In genomic region chr2:44124502-44124901, GRCh38 we compare ENCODE assay signal across 16 cellular contexts. TPM values are rescaled to one million over a fixed set of nuclear protein-coding genes. Genes with fewer than 3 reads are reported as not detected.
A peak's percentile ranks its signal among the peaks of the same experiment; 100 is the strongest.
DNase-seq lines count a peak whose midpoint lies in the region; ATAC-seq, FAIRE-seq and TF ChIP-seq lines count a peak whose summit lies in the region.
"Had no signal": no experiment of that assay in that cellular context is flagged by ENCODE, and none has a peak within 500 bp of the region (broad histone marks: within the 10 kb centered on the region; RNA-seq: fewer than 3 reads in every experiment).

No MANE protein-coding gene starts in this region.

- TF ChIP-seq CTCF in keratinocyte (optimal IDR thresholded peaks at IDR 0.05 in 1 of 3, IDR thresholded peaks at IDR 0.05 in 1 of 3, conservative IDR thresholded peaks at IDR 0.05 in 1 of 3; ENCODE audit: extremely low read depth in 1 of 3, insufficient read depth in 2 of 3, low read length in 3 of 3) (no peak), uterus (IDR thresholded peaks at IDR 0.05) (no peak)

- dilution Hi-C loops in keratinocyte (cut with MboI; ENCODE audit: extremely low pct_ligation_motif_present, low sequenced_read_pairs) = no loop called here

- H3K4me1 ChIP-seq in keratinocyte (ENCODE audit: control insufficient read depth, extremely low read depth, insufficient read depth, low read length) = peaks cover 38% of the 10 kb centered on the region
- H3K4me1 ChIP-seq in uterus = no peaks in the 10 kb centered on the region

- H3K4me3 ChIP-seq in keratinocyte (ENCODE audit: control insufficient read depth in 2 of 3, extremely low read depth in 1 of 3, insufficient read depth in 2 of 3, low read depth in 1 of 3, low read length in 3 of 3) (no peak overlapping the region), uterus (no peak overlapping the region)
- H3K4me3 ChIP-seq: BLaER1, GM23248 had no signal

- no peak for TF ChIP-seq POLR2A in uterus (IDR thresholded peaks at IDR 0.05)

- no peak overlapping the region for H3K4me2 ChIP-seq in keratinocyte (ENCODE audit: control insufficient read depth, extremely low read depth, insufficient read depth, low read depth, low read length)

- H3K27me3 Mint-ChIP-seq in activated CD4-positive, alpha-beta T cell treated with anti-CD3 and anti-CD28 coated beads for 36 hours = peaks cover 2% of the 10 kb centered on the region

- H3K79me2 ChIP-seq in keratinocyte (ENCODE audit: control insufficient read depth, insufficient read depth, low read length) = no peaks in the 10 kb centered on the region

- H3K4me1 Mint-ChIP-seq in activated CD4-positive, alpha-beta T cell treated with anti-CD3 and anti-CD28 coated beads for 36 hours = peaks cover 27% of the 10 kb centered on the region

- peak; percentile 39 for FAIRE-seq in keratinocyte (lab: Jason Lieb, UNC)
- FAIRE-seq: H54 had no signal

- H3K27ac ChIP-seq in keratinocyte (ENCODE audit: control insufficient read depth, insufficient read depth, low read length) (no peak overlapping the region), uterus (no peak overlapping the region)
- H3K27ac ChIP-seq: 22Rv1, GM23248 had no signal

- peak; percentile 16 for DNase-seq in activated CD4-positive, alpha-beta T cell treated with anti-CD3 and anti-CD28 coated beads for 48 hours
- no peak for DNase-seq in activated CD4-positive, alpha-beta T cell treated with anti-CD3 and anti-CD28 coated beads for 36 hours
- DNase-seq in stimulated activated CD4-positive, alpha-beta T cell treated with anti-CD3 and anti-CD28 coated beads, Interleukin-4, amount 100 ng/mL, for 24 hours = peak; percentile 15
- no peak for DNase-seq in stimulated activated CD4-positive, alpha-beta T cell treated with anti-CD3 and anti-CD28 coated beads, Interleukin-4, amount 100 ng/mL, for 1 hour
- DNase-seq in keratinocyte (ENCODE audit: low read depth, low spot score) = no peak
- no peak for DNase-seq in uterus
- no peak for DNase-seq in A172 (ENCODE audit: low spot score)
- DNase-seq: CD4-positive, alpha-beta memory T cell; DMS153; DMS79; GDM1; GM23248 had no signal

- H3K27me3 ChIP-seq in keratinocyte (ENCODE audit: control insufficient read depth, extremely low read depth, insufficient read depth, low read length) (no peaks in the 10 kb centered on the region), uterus (no peaks in the 10 kb centered on the region)
- H3K27me3 ChIP-seq: BLaER1 had no signal

- no peaks in the 10 kb centered on the region for H3K9me3 ChIP-seq in keratinocyte (ENCODE audit: control insufficient read depth, low read depth, low read length)
- no peaks in the 10 kb centered on the region for H3K9me3 ChIP-seq in uterus

- H3K9ac ChIP-seq in keratinocyte (ENCODE audit: control insufficient read depth, extremely low read depth, insufficient read depth, low read length) = no peak overlapping the region
- H3K9ac ChIP-seq: BLaER1, GM23248 had no signal

- ATAC-seq in activated CD4-positive, alpha-beta T cell treated with anti-CD3 and anti-CD28 coated beads for 36 hours = no peak

- intact Hi-C loops in activated CD4-positive, alpha-beta T cell treated with anti-CD3 and anti-CD28 coated beads for 36 hours (cut with DNase I, micrococcal nuclease) = loop anchor here (5.0 kb wide), 2 partner anchors 43 to 697 kb away; partner anchors contain the start of gene PPM1B (in 1 of the 2)
- intact Hi-C loops in uterus (cut with DNase I; ENCODE audit: low total_unique reads) = no loop called here

- no peaks in the 10 kb centered on the region for H3K9me3 Mint-ChIP-seq in activated CD4-positive, alpha-beta T cell treated with anti-CD3 and anti-CD28 coated beads for 36 hours (ENCODE audit: low read depth)
- H3K9me3 Mint-ChIP-seq: CD4-positive, alpha-beta memory T cell had no signal

- POLR2A ChIA-PET in activated CD4-positive, alpha-beta T cell treated with anti-CD3 and anti-CD28 coated beads for 36 hours (lab: Charles Lee) = no interaction called here

- CTCF ChIA-PET in activated CD4-positive, alpha-beta T cell treated with anti-CD3 and anti-CD28 coated beads for 36 hours (lab: Charles Lee) = interaction anchor here (0.6 to 1.1 kb wide), 2 partner anchors 22 to 37 kb away, joined by 3 to 4 read pairs; no protein-coding TSS in a partner anchor

- no peaks in the 10 kb centered on the region for H3K36me3 Mint-ChIP-seq in activated CD4-positive, alpha-beta T cell treated with anti-CD3 and anti-CD28 coated beads for 36 hours (ENCODE audit: low read depth)
- H3K36me3 Mint-ChIP-seq: CD14-positive monocyte; CD4-positive, alpha-beta memory T cell had no signal

- H4K20me1 ChIP-seq in keratinocyte (ENCODE audit: control insufficient read depth, extremely low read depth, insufficient read depth, low read length) = no peaks in the 10 kb centered on the region
- H4K20me1 ChIP-seq: BLaER1 had no signal

- H2AFZ ChIP-seq in keratinocyte (ENCODE audit: control insufficient read depth, low read length) = no peak overlapping the region
- H2AFZ ChIP-seq: GM23248 had no signal

- no peak overlapping the region for H3K4me3 Mint-ChIP-seq in activated CD4-positive, alpha-beta T cell treated with anti-CD3 and anti-CD28 coated beads for 36 hours
- H3K4me3 Mint-ChIP-seq: CD14-positive monocyte; CD4-positive, alpha-beta memory T cell had no signal

- no peak overlapping the region for H3K27ac Mint-ChIP-seq in activated CD4-positive, alpha-beta T cell treated with anti-CD3 and anti-CD28 coated beads for 36 hours
- H3K27ac Mint-ChIP-seq: CD14-positive monocyte; CD4-positive, alpha-beta memory T cell had no signal

- H3K36me3 ChIP-seq in keratinocyte (ENCODE audit: control insufficient read depth in 2 of 2, extremely low read depth in 1 of 2, insufficient read depth in 2 of 2, low read length in 2 of 2) (no peaks in the 10 kb centered on the region), uterus (no peaks in the 10 kb centered on the region)
- H3K36me3 ChIP-seq: BLaER1 had no signal

- H3K9me1 ChIP-seq in keratinocyte (ENCODE audit: control insufficient read depth, extremely low read depth, insufficient read depth, low read length) = no peaks in the 10 kb centered on the region

RNA-seq across cellular contexts. Expression of gene PPM1B, which starts 44.2 kb away (rescaled TPM):
- total RNA-seq in activated CD4-positive, alpha-beta T cell treated with anti-CD3 and anti-CD28 coated beads for 36 hours = 10 to 100 TPM; 34.8 to 42.0 TPM
- polyA plus RNA-seq in keratinocyte = 14.6 to 34.5 TPM (median 23.0 TPM) in 3 replicates
- 18.7 TPM for polyA plus RNA-seq in keratinocyte (2011; ENCODE audit: low read depth)
- 10.3 and 22.8 TPM in 2 replicates for polyA plus RNA-seq in keratinocyte (2011; cell fraction: cytosol; rRNA removed)
- polyA plus RNA-seq in keratinocyte (2011; cell fraction: nucleus; rRNA removed) = 20.5 and 24.7 TPM in 2 replicates
- polyA plus RNA-seq in keratinocyte (2012; ENCODE audit: low replicate concordance) = 16.6 and 19.9 TPM in 2 replicates
- 15.7 to 44.7 TPM (median 17.7 TPM) in 3 replicates for polyA minus RNA-seq in keratinocyte
- 23.8 TPM for polyA minus RNA-seq in keratinocyte (2011; cell fraction: cytosol; rRNA and poly(A)+ RNA removed)
- polyA minus RNA-seq in keratinocyte (2011; cell fraction: nucleus; rRNA and poly(A)+ RNA removed) = 21.7 and 40.3 TPM in 2 replicates
- total RNA-seq in uterus = 10 to 100 TPM; 26.6 to 63.3 (median 57.5) TPM
- total RNA-seq in A172 (2014; rRNA removed; shearing (Covaris generic)) = 33.8 and 38.2 TPM in 2 replicates

Comparison
In these comparisons a context has a peak if more than half of its experiments do, and no peak if none do; other contexts are left out.
1. DNase-seq: peak in activated CD4-positive, alpha-beta T cell treated with anti-CD3 and anti-CD28 coated beads for 48 hours (single experiment) and stimulated activated CD4-positive, alpha-beta T cell treated with anti-CD3 and anti-CD28 coated beads, Interleukin-4, amount 100 ng/mL, for 24 hours (single experiment); none in activated CD4-positive, alpha-beta T cell treated with anti-CD3 and anti-CD28 coated beads for 36 hours (single experiment), stimulated activated CD4-positive, alpha-beta T cell treated with anti-CD3 and anti-CD28 coated beads, Interleukin-4, amount 100 ng/mL, for 1 hour (single experiment), keratinocyte (single experiment), uterus (0 of 2) and A172 (single experiment).